ENCODE assay signal across 1 cellular context in the genomic region with DNA sequence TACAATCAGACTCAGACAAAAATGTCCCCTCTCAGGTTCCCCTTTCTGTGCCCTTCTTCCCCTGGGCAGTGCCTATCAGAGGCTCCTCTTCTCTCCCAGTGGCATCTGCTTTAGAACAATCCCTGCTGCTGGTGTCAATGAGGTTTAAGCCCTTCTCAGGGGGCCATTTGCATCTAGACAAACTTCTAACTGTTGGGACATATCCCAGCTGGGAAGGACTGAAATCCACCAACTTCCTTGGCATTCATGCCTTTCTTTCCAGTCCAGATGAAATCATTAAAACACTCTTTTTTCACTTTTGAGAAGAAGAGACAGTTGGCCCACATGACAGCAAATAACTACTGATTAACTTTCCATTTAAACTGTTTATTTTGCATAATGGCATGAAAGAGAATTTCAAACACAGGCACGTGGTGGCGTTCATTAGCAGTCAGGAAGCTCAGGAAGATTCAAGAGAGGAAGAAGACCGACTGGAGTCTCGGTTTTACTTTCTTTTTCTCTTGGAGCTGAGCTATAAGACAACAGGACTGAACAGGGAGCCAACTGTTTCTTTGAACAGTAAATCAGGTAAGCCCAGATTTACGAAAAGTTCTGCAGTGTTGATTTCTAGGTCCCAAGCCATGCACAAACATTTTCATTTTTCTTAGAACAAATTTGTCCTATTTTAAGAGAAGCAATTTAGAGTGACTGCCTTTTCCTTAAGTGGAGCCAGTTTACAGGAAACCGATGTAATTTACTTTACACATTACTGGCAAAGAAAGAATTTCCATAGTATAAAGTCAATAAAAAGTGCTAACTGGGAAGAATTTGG.
TF ChIP-seq lines count a peak whose summit lies in the region.

TSS of gene GIMAP2 (plus strand) at position 488 of the 811 bp plus-strand sequence. CDS start 1,354 bp downstream, outside the sequence.

TF ChIP-seq in K562, 482 proteins besides CTCF, POLR2A, EP300 and RAD21 (continued from another document and continues in another):
- TF ChIP-seq L3MBTL2 (IDR thresholded peaks at IDR 0.05) (peak; percentile 76), ZC3H8 (IDR thresholded peaks at IDR 0.05) (no peak), ZNF778 (CRISPR knock-in tag; IDR thresholded peaks at IDR 0.05) (no peak), ZNF3 (CRISPR knock-in tag; IDR thresholded peaks at IDR 0.05) (no peak), MGA (IDR thresholded peaks at IDR 0.05) (peak; percentile 53), TAF9B (IDR thresholded peaks at IDR 0.05; ENCODE audit: partially characterized antibody) (no peak), CSDE1 (IDR thresholded peaks at IDR 0.05) (no peak), FOXJ2 (tag; IDR thresholded peaks at IDR 0.05) (no peak), ZNF766 (CRISPR knock-in tag; conservative IDR thresholded peaks at IDR 0.05) (0 out of 2 replicates have a peak, but pooled peaks have one; percentile 33), ZNF449 (CRISPR knock-in tag; IDR thresholded peaks at IDR 0.05) (0 out of 2 replicates have a peak, but pooled peaks have one; percentile 12), RBM34 (IDR thresholded peaks at IDR 0.05; ENCODE audit: borderline replicate concordance, insufficient read depth, low read length) (no peak), ZKSCAN8 (CRISPR knock-in tag; IDR thresholded peaks at IDR 0.05) (peak; percentile 54; the same call in 1 of the 2 replicates), GATAD2B (IDR thresholded peaks at IDR 0.05; ENCODE audit: borderline replicate concordance) (no peak), FOS (IDR thresholded peaks at IDR 0.05; ENCODE audit: extremely low read depth, insufficient read length) (no peak)
- TF ChIP-seq, protein P1, sequence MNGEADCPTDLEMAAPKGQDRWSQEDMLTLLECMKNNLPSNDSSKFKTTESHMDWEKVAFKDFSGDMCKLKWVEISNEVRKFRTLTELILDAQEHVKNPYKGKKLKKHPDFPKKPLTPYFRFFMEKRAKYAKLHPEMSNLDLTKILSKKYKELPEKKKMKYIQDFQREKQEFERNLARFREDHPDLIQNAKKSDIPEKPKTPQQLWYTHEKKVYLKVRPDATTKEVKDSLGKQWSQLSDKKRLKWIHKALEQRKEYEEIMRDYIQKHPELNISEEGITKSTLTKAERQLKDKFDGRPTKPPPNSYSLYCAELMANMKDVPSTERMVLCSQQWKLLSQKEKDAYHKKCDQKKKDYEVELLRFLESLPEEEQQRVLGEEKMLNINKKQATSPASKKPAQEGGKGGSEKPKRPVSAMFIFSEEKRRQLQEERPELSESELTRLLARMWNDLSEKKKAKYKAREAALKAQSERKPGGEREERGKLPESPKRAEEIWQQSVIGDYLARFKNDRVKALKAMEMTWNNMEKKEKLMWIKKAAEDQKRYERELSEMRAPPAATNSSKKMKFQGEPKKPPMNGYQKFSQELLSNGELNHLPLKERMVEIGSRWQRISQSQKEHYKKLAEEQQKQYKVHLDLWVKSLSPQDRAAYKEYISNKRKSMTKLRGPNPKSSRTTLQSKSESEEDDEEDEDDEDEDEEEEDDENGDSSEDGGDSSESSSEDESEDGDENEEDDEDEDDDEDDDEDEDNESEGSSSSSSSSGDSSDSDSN (IDR thresholded peaks at IDR 0.05; ENCODE audit: borderline replicate concordance in 1 of 2, low read depth in 2 of 2, low read length in 2 of 2), result 0 out of 4 replicates have a peak, but pooled peaks of 1 of the 2 experiments have one; percentile 44
- TF ChIP-seq, protein P2, sequence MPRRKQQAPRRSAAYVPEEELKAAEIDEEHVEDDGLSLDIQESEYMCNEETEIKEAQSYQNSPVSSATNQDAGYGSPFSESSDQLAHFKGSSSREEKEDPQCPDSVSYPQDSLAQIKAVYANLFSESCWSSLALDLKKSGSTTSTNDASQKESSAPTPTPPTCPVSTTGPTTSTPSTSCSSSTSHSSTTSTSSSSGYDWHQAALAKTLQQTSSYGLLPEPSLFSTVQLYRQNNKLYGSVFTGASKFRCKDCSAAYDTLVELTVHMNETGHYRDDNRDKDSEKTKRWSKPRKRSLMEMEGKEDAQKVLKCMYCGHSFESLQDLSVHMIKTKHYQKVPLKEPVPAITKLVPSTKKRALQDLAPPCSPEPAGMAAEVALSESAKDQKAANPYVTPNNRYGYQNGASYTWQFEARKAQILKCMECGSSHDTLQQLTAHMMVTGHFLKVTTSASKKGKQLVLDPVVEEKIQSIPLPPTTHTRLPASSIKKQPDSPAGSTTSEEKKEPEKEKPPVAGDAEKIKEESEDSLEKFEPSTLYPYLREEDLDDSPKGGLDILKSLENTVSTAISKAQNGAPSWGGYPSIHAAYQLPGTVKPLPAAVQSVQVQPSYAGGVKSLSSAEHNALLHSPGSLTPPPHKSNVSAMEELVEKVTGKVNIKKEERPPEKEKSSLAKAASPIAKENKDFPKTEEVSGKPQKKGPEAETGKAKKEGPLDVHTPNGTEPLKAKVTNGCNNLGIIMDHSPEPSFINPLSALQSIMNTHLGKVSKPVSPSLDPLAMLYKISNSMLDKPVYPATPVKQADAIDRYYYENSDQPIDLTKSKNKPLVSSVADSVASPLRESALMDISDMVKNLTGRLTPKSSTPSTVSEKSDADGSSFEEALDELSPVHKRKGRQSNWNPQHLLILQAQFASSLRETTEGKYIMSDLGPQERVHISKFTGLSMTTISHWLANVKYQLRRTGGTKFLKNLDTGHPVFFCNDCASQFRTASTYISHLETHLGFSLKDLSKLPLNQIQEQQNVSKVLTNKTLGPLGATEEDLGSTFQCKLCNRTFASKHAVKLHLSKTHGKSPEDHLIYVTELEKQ (CRISPR knock-in tag; IDR thresholded peaks at IDR 0.05), result no peak
- TF ChIP-seq, protein P3, sequence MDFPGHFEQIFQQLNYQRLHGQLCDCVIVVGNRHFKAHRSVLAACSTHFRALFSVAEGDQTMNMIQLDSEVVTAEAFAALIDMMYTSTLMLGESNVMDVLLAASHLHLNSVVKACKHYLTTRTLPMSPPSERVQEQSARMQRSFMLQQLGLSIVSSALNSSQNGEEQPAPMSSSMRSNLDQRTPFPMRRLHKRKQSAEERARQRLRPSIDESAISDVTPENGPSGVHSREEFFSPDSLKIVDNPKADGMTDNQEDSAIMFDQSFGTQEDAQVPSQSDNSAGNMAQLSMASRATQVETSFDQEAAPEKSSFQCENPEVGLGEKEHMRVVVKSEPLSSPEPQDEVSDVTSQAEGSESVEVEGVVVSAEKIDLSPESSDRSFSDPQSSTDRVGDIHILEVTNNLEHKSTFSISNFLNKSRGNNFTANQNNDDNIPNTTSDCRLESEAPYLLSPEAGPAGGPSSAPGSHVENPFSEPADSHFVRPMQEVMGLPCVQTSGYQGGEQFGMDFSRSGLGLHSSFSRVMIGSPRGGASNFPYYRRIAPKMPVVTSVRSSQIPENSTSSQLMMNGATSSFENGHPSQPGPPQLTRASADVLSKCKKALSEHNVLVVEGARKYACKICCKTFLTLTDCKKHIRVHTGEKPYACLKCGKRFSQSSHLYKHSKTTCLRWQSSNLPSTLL (IDR thresholded peaks at IDR 0.05), result no peak
